In the genomic region with DNA sequence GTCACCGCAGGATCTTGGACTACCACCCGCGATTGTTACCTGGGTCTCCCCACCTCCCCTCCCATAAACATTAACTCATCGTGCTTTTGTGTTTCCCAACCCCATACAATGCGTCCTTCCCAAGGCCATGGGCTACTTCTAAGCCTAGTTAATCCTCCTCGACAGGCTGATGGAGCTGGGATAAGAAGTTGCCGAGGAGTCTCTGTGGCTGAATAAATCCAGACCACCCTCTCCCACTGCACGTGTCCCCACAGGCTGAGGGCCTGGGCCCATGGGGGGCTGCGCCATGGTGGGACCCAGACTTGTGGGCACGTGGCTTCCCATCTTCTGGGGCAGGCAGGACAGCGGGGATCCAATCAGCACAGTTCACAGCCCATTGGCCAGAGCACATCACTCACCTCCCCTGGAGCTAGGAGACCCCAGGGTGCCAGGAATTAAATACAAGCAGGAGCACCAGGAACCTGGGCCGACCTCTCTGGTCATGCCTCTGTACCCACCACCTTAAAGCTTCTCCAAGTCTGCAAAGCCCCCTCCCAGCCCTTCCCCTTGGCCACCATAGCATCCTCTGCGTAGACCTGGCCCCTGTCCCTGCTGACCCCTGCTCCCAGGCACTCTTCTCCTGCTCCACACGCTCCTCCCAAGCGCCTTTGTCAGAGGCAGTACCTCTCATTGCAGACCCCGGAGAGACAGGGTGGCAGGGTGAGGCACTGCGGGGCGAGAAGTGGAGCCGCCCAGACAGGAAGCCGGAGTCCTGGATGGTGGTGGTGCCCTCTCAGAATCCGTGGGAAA, we compare ENCODE assay signal across 1 cellular context.
TF ChIP-seq lines count a peak whose summit lies in the region.

No MANE protein-coding gene starts in this region.

TF ChIP-seq in HepG2, 621 proteins besides CTCF, POLR2A, EP300 and RAD21 (continued from another document):
- TF ChIP-seq ZNF556 (CRISPR knock-in tag; IDR thresholded peaks at IDR 0.05; ENCODE audit: borderline replicate concordance) (0 out of 2 replicates have a peak, but pooled peaks have one; percentile 47), THAP11 (CRISPR knock-in tag; IDR thresholded peaks at IDR 0.05) (peak; percentile 38; the same call in 1 of the 2 replicates), HOXA3 (CRISPR knock-in tag; IDR thresholded peaks at IDR 0.05) (peak; percentile 51; the same call in 1 of the 2 replicates), ATF7 (IDR thresholded peaks at IDR 0.05) (no peak), ATF7 (CRISPR knock-in tag; IDR thresholded peaks at IDR 0.05) (peak; percentile 30; the same call in 1 of the 2 replicates), FOXC1 (CRISPR knock-in tag; IDR thresholded peaks at IDR 0.05; ENCODE audit: borderline replicate concordance) (no peak), ZNF644 (CRISPR knock-in tag; IDR thresholded peaks at IDR 0.05; ENCODE audit: low read depth) (0 out of 2 replicates have a peak, but pooled peaks have one; percentile 20), ZNF780A (CRISPR knock-in tag; IDR thresholded peaks at IDR 0.05) (no peak), SOX6 (IDR thresholded peaks at IDR 0.05) (no peak), SOX6 (CRISPR knock-in tag; IDR thresholded peaks at IDR 0.05) (peak; percentile 90), ZC3H4 (CRISPR knock-in tag; IDR thresholded peaks at IDR 0.05; ENCODE audit: borderline replicate concordance) (0 out of 2 replicates have a peak, but pooled peaks have one; percentile 55), NRL (CRISPR knock-in tag; IDR thresholded peaks at IDR 0.05; ENCODE audit: borderline replicate concordance) (peak; percentile 47; the same call in 1 of the 2 replicates), KLF16 (CRISPR knock-in tag; IDR thresholded peaks at IDR 0.05) (0 out of 4 replicates have a peak, but pooled peaks of 1 of the 2 experiments have one; percentile 16), SCMH1 (CRISPR knock-in tag; IDR thresholded peaks at IDR 0.05; ENCODE audit: borderline replicate concordance) (no peak), SOX13 (IDR thresholded peaks at IDR 0.05) (0 out of 2 replicates have a peak, but pooled peaks have one; percentile 39), SOX13 (CRISPR knock-in tag; conservative IDR thresholded peaks at IDR 0.05 in 1 of 2, IDR thresholded peaks at IDR 0.05 in 1 of 2) (peak in 1 of 2 experiments; percentile 91; a peak in 2 of 4 replicates), TBX2 (CRISPR knock-in tag; IDR thresholded peaks at IDR 0.05; ENCODE audit: borderline replicate concordance) (peak; percentile 22; the same call in 1 of the 2 replicates), ZNF563 (CRISPR knock-in tag; IDR thresholded peaks at IDR 0.05) (peak; percentile 47; the same call in 1 of the 2 replicates), SMC3 (IDR thresholded peaks at IDR 0.05; ENCODE audit: low read length) (0 out of 2 replicates have a peak, but pooled peaks have one; percentile 3), DMAP1 (CRISPR knock-in tag; IDR thresholded peaks at IDR 0.05) (no peak), HDAC2 (CRISPR knock-in tag; IDR thresholded peaks at IDR 0.05) (peak; percentile 33; the same call in 1 of the 2 replicates), SOX5 (CRISPR knock-in tag; IDR thresholded peaks at IDR 0.05; ENCODE audit: borderline replicate concordance) (peak; percentile 84; the same call in 1 of the 2 replicates), CEBPB (IDR thresholded peaks at IDR 0.05; ENCODE audit: borderline replicate concordance, low read depth, low read length) (peak; percentile 81)
- TF ChIP-seq, protein P1, sequence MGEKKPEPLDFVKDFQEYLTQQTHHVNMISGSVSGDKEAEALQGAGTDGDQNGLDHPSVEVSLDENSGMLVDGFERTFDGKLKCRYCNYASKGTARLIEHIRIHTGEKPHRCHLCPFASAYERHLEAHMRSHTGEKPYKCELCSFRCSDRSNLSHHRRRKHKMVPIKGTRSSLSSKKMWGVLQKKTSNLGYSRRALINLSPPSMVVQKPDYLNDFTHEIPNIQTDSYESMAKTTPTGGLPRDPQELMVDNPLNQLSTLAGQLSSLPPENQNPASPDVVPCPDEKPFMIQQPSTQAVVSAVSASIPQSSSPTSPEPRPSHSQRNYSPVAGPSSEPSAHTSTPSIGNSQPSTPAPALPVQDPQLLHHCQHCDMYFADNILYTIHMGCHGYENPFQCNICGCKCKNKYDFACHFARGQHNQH (CRISPR knock-in tag; IDR thresholded peaks at IDR 0.05), result peak; percentile 31; the same call in 1 of the 2 replicates
- TF ChIP-seq, protein P2, sequence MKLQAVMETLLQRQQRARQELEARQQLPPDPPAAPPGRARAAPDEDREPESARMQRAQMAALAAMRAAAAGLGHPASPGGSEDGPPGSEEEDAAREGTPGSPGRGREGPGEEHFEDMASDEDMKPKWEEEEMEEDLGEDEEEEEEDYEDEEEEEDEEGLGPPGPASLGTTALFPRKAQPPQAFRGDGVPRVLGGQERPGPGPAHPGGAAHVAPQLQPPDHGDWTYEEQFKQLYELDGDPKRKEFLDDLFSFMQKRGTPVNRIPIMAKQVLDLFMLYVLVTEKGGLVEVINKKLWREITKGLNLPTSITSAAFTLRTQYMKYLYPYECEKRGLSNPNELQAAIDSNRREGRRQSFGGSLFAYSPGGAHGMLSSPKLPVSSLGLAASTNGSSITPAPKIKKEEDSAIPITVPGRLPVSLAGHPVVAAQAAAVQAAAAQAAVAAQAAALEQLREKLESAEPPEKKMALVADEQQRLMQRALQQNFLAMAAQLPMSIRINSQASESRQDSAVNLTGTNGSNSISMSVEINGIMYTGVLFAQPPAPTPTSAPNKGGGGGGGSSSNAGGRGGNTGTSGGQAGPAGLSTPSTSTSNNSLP (IDR thresholded peaks at IDR 0.05; ENCODE audit: low read depth, low read length), result no peak
- TF ChIP-seq, protein P3, sequence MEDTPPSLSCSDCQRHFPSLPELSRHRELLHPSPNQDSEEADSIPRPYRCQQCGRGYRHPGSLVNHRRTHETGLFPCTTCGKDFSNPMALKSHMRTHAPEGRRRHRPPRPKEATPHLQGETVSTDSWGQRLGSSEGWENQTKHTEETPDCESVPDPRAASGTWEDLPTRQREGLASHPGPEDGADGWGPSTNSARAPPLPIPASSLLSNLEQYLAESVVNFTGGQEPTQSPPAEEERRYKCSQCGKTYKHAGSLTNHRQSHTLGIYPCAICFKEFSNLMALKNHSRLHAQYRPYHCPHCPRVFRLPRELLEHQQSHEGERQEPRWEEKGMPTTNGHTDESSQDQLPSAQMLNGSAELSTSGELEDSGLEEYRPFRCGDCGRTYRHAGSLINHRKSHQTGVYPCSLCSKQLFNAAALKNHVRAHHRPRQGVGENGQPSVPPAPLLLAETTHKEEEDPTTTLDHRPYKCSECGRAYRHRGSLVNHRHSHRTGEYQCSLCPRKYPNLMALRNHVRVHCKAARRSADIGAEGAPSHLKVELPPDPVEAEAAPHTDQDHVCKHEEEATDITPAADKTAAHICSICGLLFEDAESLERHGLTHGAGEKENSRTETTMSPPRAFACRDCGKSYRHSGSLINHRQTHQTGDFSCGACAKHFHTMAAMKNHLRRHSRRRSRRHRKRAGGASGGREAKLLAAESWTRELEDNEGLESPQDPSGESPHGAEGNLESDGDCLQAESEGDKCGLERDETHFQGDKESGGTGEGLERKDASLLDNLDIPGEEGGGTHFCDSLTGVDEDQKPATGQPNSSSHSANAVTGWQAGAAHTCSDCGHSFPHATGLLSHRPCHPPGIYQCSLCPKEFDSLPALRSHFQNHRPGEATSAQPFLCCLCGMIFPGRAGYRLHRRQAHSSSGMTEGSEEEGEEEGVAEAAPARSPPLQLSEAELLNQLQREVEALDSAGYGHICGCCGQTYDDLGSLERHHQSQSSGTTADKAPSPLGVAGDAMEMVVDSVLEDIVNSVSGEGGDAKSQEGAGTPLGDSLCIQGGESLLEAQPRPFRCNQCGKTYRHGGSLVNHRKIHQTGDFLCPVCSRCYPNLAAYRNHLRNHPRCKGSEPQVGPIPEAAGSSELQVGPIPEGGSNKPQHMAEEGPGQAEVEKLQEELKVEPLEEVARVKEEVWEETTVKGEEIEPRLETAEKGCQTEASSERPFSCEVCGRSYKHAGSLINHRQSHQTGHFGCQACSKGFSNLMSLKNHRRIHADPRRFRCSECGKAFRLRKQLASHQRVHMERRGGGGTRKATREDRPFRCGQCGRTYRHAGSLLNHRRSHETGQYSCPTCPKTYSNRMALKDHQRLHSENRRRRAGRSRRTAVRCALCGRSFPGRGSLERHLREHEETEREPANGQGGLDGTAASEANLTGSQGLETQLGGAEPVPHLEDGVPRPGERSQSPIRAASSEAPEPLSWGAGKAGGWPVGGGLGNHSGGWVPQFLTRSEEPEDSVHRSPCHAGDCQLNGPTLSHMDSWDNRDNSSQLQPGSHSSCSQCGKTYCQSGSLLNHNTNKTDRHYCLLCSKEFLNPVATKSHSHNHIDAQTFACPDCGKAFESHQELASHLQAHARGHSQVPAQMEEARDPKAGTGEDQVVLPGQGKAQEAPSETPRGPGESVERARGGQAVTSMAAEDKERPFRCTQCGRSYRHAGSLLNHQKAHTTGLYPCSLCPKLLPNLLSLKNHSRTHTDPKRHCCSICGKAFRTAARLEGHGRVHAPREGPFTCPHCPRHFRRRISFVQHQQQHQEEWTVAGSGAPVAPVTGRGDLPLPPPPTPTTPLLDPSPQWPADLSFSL (CRISPR knock-in tag; IDR thresholded peaks at IDR 0.05), result 0 out of 2 replicates have a peak, but pooled peaks have one; percentile 15
- TF ChIP-seq, protein P4, sequence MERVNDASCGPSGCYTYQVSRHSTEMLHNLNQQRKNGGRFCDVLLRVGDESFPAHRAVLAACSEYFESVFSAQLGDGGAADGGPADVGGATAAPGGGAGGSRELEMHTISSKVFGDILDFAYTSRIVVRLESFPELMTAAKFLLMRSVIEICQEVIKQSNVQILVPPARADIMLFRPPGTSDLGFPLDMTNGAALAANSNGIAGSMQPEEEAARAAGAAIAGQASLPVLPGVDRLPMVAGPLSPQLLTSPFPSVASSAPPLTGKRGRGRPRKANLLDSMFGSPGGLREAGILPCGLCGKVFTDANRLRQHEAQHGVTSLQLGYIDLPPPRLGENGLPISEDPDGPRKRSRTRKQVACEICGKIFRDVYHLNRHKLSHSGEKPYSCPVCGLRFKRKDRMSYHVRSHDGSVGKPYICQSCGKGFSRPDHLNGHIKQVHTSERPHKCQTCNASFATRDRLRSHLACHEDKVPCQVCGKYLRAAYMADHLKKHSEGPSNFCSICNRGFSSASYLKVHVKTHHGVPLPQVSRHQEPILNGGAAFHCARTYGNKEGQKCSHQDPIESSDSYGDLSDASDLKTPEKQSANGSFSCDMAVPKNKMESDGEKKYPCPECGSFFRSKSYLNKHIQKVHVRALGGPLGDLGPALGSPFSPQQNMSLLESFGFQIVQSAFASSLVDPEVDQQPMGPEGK (CRISPR knock-in tag; IDR thresholded peaks at IDR 0.05), result peak; percentile 78
- TF ChIP-seq, protein P5, sequence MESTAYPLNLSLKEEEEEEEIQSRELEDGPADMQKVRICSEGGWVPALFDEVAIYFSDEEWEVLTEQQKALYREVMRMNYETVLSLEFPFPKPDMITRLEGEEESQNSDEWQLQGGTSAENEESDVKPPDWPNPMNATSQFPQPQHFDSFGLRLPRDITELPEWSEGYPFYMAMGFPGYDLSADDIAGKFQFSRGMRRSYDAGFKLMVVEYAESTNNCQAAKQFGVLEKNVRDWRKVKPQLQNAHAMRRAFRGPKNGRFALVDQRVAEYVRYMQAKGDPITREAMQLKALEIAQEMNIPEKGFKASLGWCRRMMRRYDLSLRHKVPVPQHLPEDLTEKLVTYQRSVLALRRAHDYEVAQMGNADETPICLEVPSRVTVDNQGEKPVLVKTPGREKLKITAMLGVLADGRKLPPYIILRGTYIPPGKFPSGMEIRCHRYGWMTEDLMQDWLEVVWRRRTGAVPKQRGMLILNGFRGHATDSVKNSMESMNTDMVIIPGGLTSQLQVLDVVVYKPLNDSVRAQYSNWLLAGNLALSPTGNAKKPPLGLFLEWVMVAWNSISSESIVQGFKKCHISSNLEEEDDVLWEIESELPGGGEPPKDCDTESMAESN (CRISPR knock-in tag; conservative IDR thresholded peaks at IDR 0.05), result 0 out of 2 replicates have a peak, but pooled peaks have one; percentile 47
- TF ChIP-seq, protein P6, sequence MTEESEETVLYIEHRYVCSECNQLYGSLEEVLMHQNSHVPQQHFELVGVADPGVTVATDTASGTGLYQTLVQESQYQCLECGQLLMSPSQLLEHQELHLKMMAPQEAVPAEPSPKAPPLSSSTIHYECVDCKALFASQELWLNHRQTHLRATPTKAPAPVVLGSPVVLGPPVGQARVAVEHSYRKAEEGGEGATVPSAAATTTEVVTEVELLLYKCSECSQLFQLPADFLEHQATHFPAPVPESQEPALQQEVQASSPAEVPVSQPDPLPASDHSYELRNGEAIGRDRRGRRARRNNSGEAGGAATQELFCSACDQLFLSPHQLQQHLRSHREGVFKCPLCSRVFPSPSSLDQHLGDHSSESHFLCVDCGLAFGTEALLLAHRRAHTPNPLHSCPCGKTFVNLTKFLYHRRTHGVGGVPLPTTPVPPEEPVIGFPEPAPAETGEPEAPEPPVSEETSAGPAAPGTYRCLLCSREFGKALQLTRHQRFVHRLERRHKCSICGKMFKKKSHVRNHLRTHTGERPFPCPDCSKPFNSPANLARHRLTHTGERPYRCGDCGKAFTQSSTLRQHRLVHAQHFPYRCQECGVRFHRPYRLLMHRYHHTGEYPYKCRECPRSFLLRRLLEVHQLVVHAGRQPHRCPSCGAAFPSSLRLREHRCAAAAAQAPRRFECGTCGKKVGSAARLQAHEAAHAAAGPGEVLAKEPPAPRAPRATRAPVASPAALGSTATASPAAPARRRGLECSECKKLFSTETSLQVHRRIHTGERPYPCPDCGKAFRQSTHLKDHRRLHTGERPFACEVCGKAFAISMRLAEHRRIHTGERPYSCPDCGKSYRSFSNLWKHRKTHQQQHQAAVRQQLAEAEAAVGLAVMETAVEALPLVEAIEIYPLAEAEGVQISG (CRISPR knock-in tag; IDR thresholded peaks at IDR 0.05), result 0 out of 2 replicates have a peak, but pooled peaks have one; percentile 17
- TF ChIP-seq, protein P7, sequence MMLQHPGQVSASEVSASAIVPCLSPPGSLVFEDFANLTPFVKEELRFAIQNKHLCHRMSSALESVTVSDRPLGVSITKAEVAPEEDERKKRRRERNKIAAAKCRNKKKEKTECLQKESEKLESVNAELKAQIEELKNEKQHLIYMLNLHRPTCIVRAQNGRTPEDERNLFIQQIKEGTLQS (CRISPR knock-in tag; IDR thresholded peaks at IDR 0.05), result no peak
- TF ChIP-seq, protein P8, sequence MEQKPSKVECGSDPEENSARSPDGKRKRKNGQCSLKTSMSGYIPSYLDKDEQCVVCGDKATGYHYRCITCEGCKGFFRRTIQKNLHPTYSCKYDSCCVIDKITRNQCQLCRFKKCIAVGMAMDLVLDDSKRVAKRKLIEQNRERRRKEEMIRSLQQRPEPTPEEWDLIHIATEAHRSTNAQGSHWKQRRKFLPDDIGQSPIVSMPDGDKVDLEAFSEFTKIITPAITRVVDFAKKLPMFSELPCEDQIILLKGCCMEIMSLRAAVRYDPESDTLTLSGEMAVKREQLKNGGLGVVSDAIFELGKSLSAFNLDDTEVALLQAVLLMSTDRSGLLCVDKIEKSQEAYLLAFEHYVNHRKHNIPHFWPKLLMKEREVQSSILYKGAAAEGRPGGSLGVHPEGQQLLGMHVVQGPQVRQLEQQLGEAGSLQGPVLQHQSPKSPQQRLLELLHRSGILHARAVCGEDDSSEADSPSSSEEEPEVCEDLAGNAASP (CRISPR knock-in tag; IDR thresholded peaks at IDR 0.05; ENCODE audit: borderline replicate concordance), result 0 out of 2 replicates have a peak, but pooled peaks have one; percentile 10
